ENCODE assay signal across 8 cellular contexts in genomic region chr17:36601303-36602029, GRCh38. TPM values are rescaled to one million over a fixed set of nuclear protein-coding genes. Genes with fewer than 3 reads are reported as not detected.
DNase-seq lines count a peak whose midpoint lies in the region; ATAC-seq and TF ChIP-seq lines count a peak whose summit lies in the region.

Gene MRM1, plus strand, starts transcription at chr17:36601583. Its CDS starts 228 bp downstream, at chr17:36601811.

- peaks cover 8% of the 10 kb centered on the region for H3K36me3 Mint-ChIP-seq in activated naive CD8-positive, alpha-beta T cell treated with anti-CD3 and anti-CD28 coated beads, Interleukin-2, amount 10 ng/mL, durations not matched to agents 7 days and 5 days

- H3K27me3 Mint-ChIP-seq in activated naive CD8-positive, alpha-beta T cell treated with anti-CD3 and anti-CD28 coated beads, Interleukin-2, amount 10 ng/mL, durations not matched to agents 7 days and 5 days: no peaks in the 10 kb centered on the region

- peak within 1 kb of the TSS; percentile 84 for H3K4me3 ChIP-seq in GM08714 (ENCODE audit: low read length)
- peak within 1 kb of the TSS; percentile 88 for H3K4me3 ChIP-seq in HFF-Myc (replicated peaks; ENCODE audit: low read depth, low read length)
- H3K4me3 ChIP-seq in parathyroid adenoma (ENCODE audit: low read depth, low read length): peak within 1 kb of the TSS; percentile 60
- H3K4me3 ChIP-seq in tibial artery: peak within 1 kb of the TSS; percentile 68 to 89

- intact Hi-C loops in Right ventricle myocardium superior (cut with DNase I) (no loop called here), tibial artery (cut with DNase I; ENCODE audit: low total_unique reads) (no loop called here)

- ATAC-seq in activated naive CD8-positive, alpha-beta T cell treated with anti-CD3 and anti-CD28 coated beads, Interleukin-2, amount 10 ng/mL, durations not matched to agents 7 days and 5 days (ENCODE audit: low read depth): peak; percentile 85
- peak; percentile 98 for ATAC-seq in Right ventricle myocardium superior (ENCODE audit: poor library complexity)

- no peaks in the 10 kb centered on the region for H3K27me3 ChIP-seq in parathyroid adenoma (ENCODE audit: control insufficient read depth, insufficient read depth, low read length)
- no peaks in the 10 kb centered on the region for H3K27me3 ChIP-seq in tibial artery

- DNase-seq in HFF-Myc (ENCODE audit: extremely low read depth, low read depth) (peak; percentile 87), NCI-H1092 treated with DMSO at 0.1 percent for 48 hours (lab: John Stamatoyannopoulos, UW) (peak; percentile 78), SW 1271 (lab: John Stamatoyannopoulos, UW) (peak; percentile 82 to 93), Right ventricle myocardium superior (peak; percentile 96), tibial artery (peak; percentile 91 to 96)
- DNase-seq in activated naive CD8-positive, alpha-beta T cell treated with anti-CD3 and anti-CD28 coated beads, Interleukin-2, amount 10 ng/mL, durations not matched to agents 7 days and 5 days: peak; percentile 90

- H3K4me3 Mint-ChIP-seq in activated naive CD8-positive, alpha-beta T cell treated with anti-CD3 and anti-CD28 coated beads, Interleukin-2, amount 10 ng/mL, durations not matched to agents 7 days and 5 days: peak within 1 kb of the TSS; percentile 89

- H3K27ac ChIP-seq in parathyroid adenoma (peak within 1 kb of the TSS; percentile 70), tibial artery (peak within 1 kb of the TSS; percentile 80 to 83)

- POLR2A ChIA-PET in activated naive CD8-positive, alpha-beta T cell treated with anti-CD3 and anti-CD28 coated beads, Interleukin-2, amount 10 ng/mL, durations not matched to agents 7 days and 5 days (lab: Charles Lee): interaction anchor here (0.6 to 3.8 kb wide), 15 partner anchors 9 to 636 kb away, joined by 3 to 52 read pairs (median 4); partner anchors contain the start of genes AATF, DHRS11, GGNBP2 and MYO19

- H3K36me3 ChIP-seq in parathyroid adenoma (ENCODE audit: control insufficient read depth, insufficient read depth, low read length): no peaks in the 10 kb centered on the region
- no peaks in the 10 kb centered on the region for H3K36me3 ChIP-seq in tibial artery

- H3K9me3 ChIP-seq in parathyroid adenoma (ENCODE audit: control insufficient read depth, low read length) (no peaks in the 10 kb centered on the region), tibial artery (no peaks in the 10 kb centered on the region)

- H3K9me3 Mint-ChIP-seq in activated naive CD8-positive, alpha-beta T cell treated with anti-CD3 and anti-CD28 coated beads, Interleukin-2, amount 10 ng/mL, durations not matched to agents 7 days and 5 days: no peaks in the 10 kb centered on the region

- peak within 1 kb of the TSS; percentile 96 for H3K27ac Mint-ChIP-seq in activated naive CD8-positive, alpha-beta T cell treated with anti-CD3 and anti-CD28 coated beads, Interleukin-2, amount 10 ng/mL, durations not matched to agents 7 days and 5 days

- H3K9ac ChIP-seq in parathyroid adenoma: peak within 1 kb of the TSS; percentile 33

- H3K79me2 ChIP-seq in parathyroid adenoma: peaks cover 3% of the 10 kb centered on the region

- H2AFZ ChIP-seq in parathyroid adenoma: peak within 1 kb of the TSS; percentile 97

- H3K4me1 ChIP-seq in parathyroid adenoma: peaks cover 12% of the 10 kb centered on the region
- peaks cover 0 to 26% (median 22%) of the 10 kb centered on the region in 4 donors for H3K4me1 ChIP-seq in tibial artery

- TF ChIP-seq CTCF in HFF-Myc (IDR thresholded peaks at IDR 0.05; ENCODE audit: low read depth, low read length, missing control alignments) (no peak), parathyroid adenoma (IDR thresholded peaks at IDR 0.05) (peak; percentile 24), tibial artery (IDR thresholded peaks at IDR 0.05) (peak in 1 of 2 experiments; percentile 18)

- peaks cover 29% of the 10 kb centered on the region for H3K4me1 Mint-ChIP-seq in activated naive CD8-positive, alpha-beta T cell treated with anti-CD3 and anti-CD28 coated beads, Interleukin-2, amount 10 ng/mL, durations not matched to agents 7 days and 5 days

- H3K4me2 ChIP-seq in parathyroid adenoma (ENCODE audit: low read length): peak within 1 kb of the TSS; percentile 64

RNA-seq across cellular contexts. Expression of gene MRM1, which starts in this region (rescaled TPM):
- 1 to 10 TPM; 9.0 to 9.4 TPM for total RNA-seq in activated naive CD8-positive, alpha-beta T cell treated with anti-CD3 and anti-CD28 coated beads, Interleukin-2, amount 10 ng/mL, durations not matched to agents 7 days and 5 days
- total RNA-seq in Right ventricle myocardium superior: 8.3 TPM

Comparison
In these comparisons a context has a peak if more than half of its experiments do, and no peak if none do; other contexts are left out.
1. Peak in every context shown above with its lines: DNase-seq, ATAC-seq, H3K4me3 ChIP-seq and H3K27ac ChIP-seq.